Comparison of ENCODE assay signal across 12 cellular contexts in the genomic region with DNA sequence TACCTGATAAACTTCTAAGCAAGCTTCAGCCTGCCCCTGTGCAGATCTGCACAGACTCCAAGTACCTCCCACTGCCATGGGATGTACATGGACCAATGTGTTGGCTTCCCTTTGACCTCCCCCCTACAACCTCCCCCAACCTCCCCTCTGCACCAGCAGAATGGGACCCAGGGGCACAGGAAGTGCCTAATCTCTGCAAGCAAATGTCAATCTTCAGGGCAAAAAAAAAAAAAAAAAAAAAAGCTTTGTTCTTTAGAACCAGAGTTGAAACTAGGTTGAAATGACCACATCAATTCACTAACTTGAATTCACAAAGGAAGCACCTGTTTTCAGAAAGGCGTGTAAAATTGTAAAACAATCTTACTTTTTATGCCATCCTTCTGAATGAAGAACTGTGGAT. TPM values are rescaled to one million over a fixed set of nuclear protein-coding genes. Genes with fewer than 3 reads are reported as not detected.
DNase-seq lines count a peak whose midpoint lies in the region; ATAC-seq and TF ChIP-seq lines count a peak whose summit lies in the region.
"Had no signal": no experiment of that assay in that cellular context is flagged by ENCODE, and none has a peak within 500 bp of the region (broad histone marks: within the 10 kb centered on the region; RNA-seq: fewer than 3 reads in every experiment).

No MANE protein-coding gene starts in this region.

- no peaks in the 10 kb centered on the region for H3K36me3 Mint-ChIP-seq in CD8-positive, alpha-beta memory T cell
- no peaks in the 10 kb centered on the region for H3K36me3 Mint-ChIP-seq in activated T-helper 2 cell treated with anti-CD3 and anti-CD28 coated beads, Interferon-gamma antibody, Interleukin-2, Interleukin-4, amounts not matched to agents 10 μg/mL and 5 μg/mL and 100 μg/mL, durations not matched to agents 14 hours and 24 hours and 36 hours (ENCODE audit: low read depth)
- H3K36me3 Mint-ChIP-seq: natural killer cell treated with Interleukin-12 subunit alpha and Interleukin-12 subunit beta and Interleukin-15 and Interleukin-18, amount 100 ng/mL, for 72 hours had no signal

- WGBS in esophagus muscularis mucosa: 67% methylated on average over 1 of the region's 1 CpG

- CTCF ChIA-PET in CD8-positive, alpha-beta memory T cell (lab: Charles Lee): no interaction called here

- no peaks in the 10 kb centered on the region for H3K79me2 ChIP-seq in KMS-11 (ENCODE audit: insufficient read depth, low read depth)

- peaks cover 0 to 2% (median 0%) of the 10 kb centered on the region in 5 donors for H3K9me3 Mint-ChIP-seq in CD8-positive, alpha-beta memory T cell
- no peaks in the 10 kb centered on the region for H3K9me3 Mint-ChIP-seq in activated T-helper 2 cell treated with anti-CD3 and anti-CD28 coated beads, Interferon-gamma antibody, Interleukin-2, Interleukin-4, amounts not matched to agents 10 μg/mL and 5 μg/mL and 100 μg/mL, durations not matched to agents 14 hours and 24 hours and 36 hours
- H3K9me3 Mint-ChIP-seq: natural killer cell treated with Interleukin-12 subunit alpha and Interleukin-12 subunit beta and Interleukin-15 and Interleukin-18, amount 100 ng/mL, for 72 hours had no signal

- no peaks in the 10 kb centered on the region for H3K36me3 ChIP-seq in CD8-positive, alpha-beta memory T cell (ENCODE audit: insufficient read depth, low read length)
- H3K36me3 ChIP-seq in KMS-11 (ENCODE audit: insufficient read depth) (no peaks in the 10 kb centered on the region), esophagus muscularis mucosa (no peaks in the 10 kb centered on the region)
- H3K36me3 ChIP-seq: adrenal gland, MG63, tibial artery had no signal

- peak overlapping the region in 3 of 8 donors; percentile 17 to 67 (median 52) for H3K27ac Mint-ChIP-seq in CD8-positive, alpha-beta memory T cell
- no peak overlapping the region for H3K27ac Mint-ChIP-seq in activated T-helper 2 cell treated with anti-CD3 and anti-CD28 coated beads, Interferon-gamma antibody, Interleukin-2, Interleukin-4, amounts not matched to agents 10 μg/mL and 5 μg/mL and 100 μg/mL, durations not matched to agents 14 hours and 24 hours and 36 hours
- H3K27ac Mint-ChIP-seq: natural killer cell treated with Interleukin-12 subunit alpha and Interleukin-12 subunit beta and Interleukin-15 and Interleukin-18, amount 100 ng/mL, for 72 hours had no signal

- no peak overlapping the region for H2AFZ ChIP-seq in KMS-11 (ENCODE audit: low read depth)

- H3K4me3 ChIP-seq in CD8-positive, alpha-beta memory T cell (ENCODE audit: low read length): no peak overlapping the region
- H3K4me3 ChIP-seq in KMS-11 (IDR thresholded peaks at IDR 0.05; ENCODE audit: insufficient read depth, low read depth, low read length) (no peak overlapping the region), esophagus muscularis mucosa (no peak overlapping the region)
- H3K4me3 ChIP-seq: adrenal gland, MG63, tibial artery had no signal

- POLR2A ChIA-PET in CD8-positive, alpha-beta memory T cell (lab: Charles Lee): interaction anchor here (0.6 to 0.7 kb wide), 2 partner anchors 58 to 115 kb away, joined by 3 to 16 read pairs; no protein-coding TSS in a partner anchor

- H3K4me1 Mint-ChIP-seq in CD8-positive, alpha-beta memory T cell: peaks cover 24 to 31% (median 29%) of the 10 kb centered on the region in 3 donors
- peaks cover 34% of the 10 kb centered on the region for H3K4me1 Mint-ChIP-seq in activated T-helper 2 cell treated with anti-CD3 and anti-CD28 coated beads, Interferon-gamma antibody, Interleukin-2, Interleukin-4, amounts not matched to agents 10 μg/mL and 5 μg/mL and 100 μg/mL, durations not matched to agents 14 hours and 24 hours and 36 hours (ENCODE audit: low read depth)

- H3K4me2 ChIP-seq in KMS-11: peak overlapping the region; percentile 43

- no peaks in the 10 kb centered on the region for H3K9me3 ChIP-seq in CD8-positive, alpha-beta memory T cell (ENCODE audit: low read length)
- no peaks in the 10 kb centered on the region for H3K9me3 ChIP-seq in esophagus muscularis mucosa
- H3K9me3 ChIP-seq: adrenal gland, MG63, tibial artery had no signal

- intact Hi-C loops in activated T-helper 2 cell treated with anti-CD3 and anti-CD28 coated beads, Interferon-gamma antibody, Interleukin-2, Interleukin-4, amounts not matched to agents 10 μg/mL and 5 μg/mL and 100 μg/mL, durations not matched to agents 14 hours and 24 hours and 36 hours (cut with micrococcal nuclease): loop anchor here (2.0 kb wide), 1 partner anchor 43 kb away; no protein-coding TSS in a partner anchor
- intact Hi-C loops in esophagus muscularis mucosa (cut with DNase I): no loop called here

- TF ChIP-seq CTCF in KMS-11 (conservative IDR thresholded peaks at IDR 0.05; ENCODE audit: low read depth, low read length) (no peak), esophagus muscularis mucosa (IDR thresholded peaks at IDR 0.05) (no peak)

- no peak for TF ChIP-seq POLR2A in esophagus muscularis mucosa (IDR thresholded peaks at IDR 0.05; ENCODE audit: low read depth)

- no peak overlapping the region for H3K27ac ChIP-seq in CD8-positive, alpha-beta memory T cell (ENCODE audit: low read depth, low read length)
- H3K27ac ChIP-seq in KMS-11 (peak overlapping the region; percentile 70), esophagus muscularis mucosa (replicated peaks in 1 of 4) (no peak overlapping the region)
- H3K27ac ChIP-seq: adrenal gland, HL-60, tibial artery had no signal

- H4K20me1 ChIP-seq in KMS-11 (ENCODE audit: insufficient read depth): no peaks in the 10 kb centered on the region

- TF ChIP-seq EP300 in esophagus muscularis mucosa (IDR thresholded peaks at IDR 0.05): no peak

- H3K4me3 Mint-ChIP-seq in CD8-positive, alpha-beta memory T cell: peak overlapping the region in 5 of 7 donors; percentile 30 to 57 (median 41)
- peak overlapping the region; percentile 8 for H3K4me3 Mint-ChIP-seq in activated T-helper 2 cell treated with anti-CD3 and anti-CD28 coated beads, Interferon-gamma antibody, Interleukin-2, Interleukin-4, amounts not matched to agents 10 μg/mL and 5 μg/mL and 100 μg/mL, durations not matched to agents 14 hours and 24 hours and 36 hours (ENCODE audit: low read depth)
- H3K4me3 Mint-ChIP-seq: natural killer cell treated with Interleukin-12 subunit alpha and Interleukin-12 subunit beta and Interleukin-15 and Interleukin-18, amount 100 ng/mL, for 72 hours had no signal

- H3K9ac ChIP-seq in KMS-11: peak overlapping the region; percentile 4; the same call in 1 of the 2 replicates

- no peak for ATAC-seq in HG03378 (IDR thresholded peaks at IDR 0.05; ENCODE audit: unreplicated experiment)
- ATAC-seq in GM18909 (IDR thresholded peaks at IDR 0.05; ENCODE audit: poor library complexity, unreplicated experiment): no peak
- ATAC-seq: natural killer cell treated with Interleukin-12 subunit alpha and Interleukin-12 subunit beta and Interleukin-15 and Interleukin-18, amount 100 ng/mL, for 72 hours had no signal

- DNase-seq in CD8-positive, alpha-beta memory T cell: peak in 2 of 5 donors; percentile 25 to 64
- DNase-seq in activated T-helper 2 cell treated with anti-CD3 and anti-CD28 coated beads, Interferon-gamma antibody, Interleukin-2, Interleukin-4, amounts not matched to agents 10 μg/mL and 5 μg/mL and 100 μg/mL, durations not matched to agents 14 hours and 24 hours and 36 hours (ENCODE audit: low spot score): peak; percentile 18
- DNase-seq in iPS-NIHi7 (ENCODE audit: extremely low spot score) (peak; percentile 20), esophagus muscularis mucosa (ENCODE audit: extremely low spot score) (no peak)
- DNase-seq: MG63 had no signal

- H3K27me3 Mint-ChIP-seq in CD8-positive, alpha-beta memory T cell: no peaks in the 10 kb centered on the region
- no peaks in the 10 kb centered on the region for H3K27me3 Mint-ChIP-seq in activated T-helper 2 cell treated with anti-CD3 and anti-CD28 coated beads, Interferon-gamma antibody, Interleukin-2, Interleukin-4, amounts not matched to agents 10 μg/mL and 5 μg/mL and 100 μg/mL, durations not matched to agents 14 hours and 24 hours and 36 hours (ENCODE audit: low read depth)
- H3K27me3 Mint-ChIP-seq: natural killer cell treated with Interleukin-12 subunit alpha and Interleukin-12 subunit beta and Interleukin-15 and Interleukin-18, amount 100 ng/mL, for 72 hours had no signal

- H3K4me1 ChIP-seq in CD8-positive, alpha-beta memory T cell (ENCODE audit: insufficient read depth, low read length): peaks cover 41% of the 10 kb centered on the region
- H3K4me1 ChIP-seq in KMS-11 (ENCODE audit: low read depth, poor library complexity, severe bottlenecking) (peaks cover 47% of the 10 kb centered on the region), esophagus muscularis mucosa (no peaks in the 10 kb centered on the region)
- H3K4me1 ChIP-seq: adrenal gland, tibial artery had no signal

- H3K27me3 ChIP-seq in CD8-positive, alpha-beta memory T cell (ENCODE audit: insufficient read depth, low read length, poor library complexity, severe bottlenecking): no peaks in the 10 kb centered on the region
- H3K27me3 ChIP-seq in KMS-11 (ENCODE audit: insufficient read depth, low read depth) (no peaks in the 10 kb centered on the region), esophagus muscularis mucosa (no peaks in the 10 kb centered on the region)
- H3K27me3 ChIP-seq: adrenal gland, MG63 had no signal

RNA-seq across cellular contexts. Expression of gene TIAM1, which starts 53.9 kb away (rescaled TPM):
- total RNA-seq in CD8-positive, alpha-beta memory T cell: 10 to 100 TPM; 37.3 to 37.4 TPM
- 6.3 TPM for polyA plus RNA-seq in CD8-positive, alpha-beta memory T cell
- 110 and 114 TPM in 2 replicates for total RNA-seq in activated T-helper 2 cell treated with anti-CD3 and anti-CD28 coated beads, Interferon-gamma antibody, Interleukin-2, Interleukin-4, amounts not matched to agents 10 μg/mL and 5 μg/mL and 100 μg/mL, durations not matched to agents 14 hours and 24 hours and 36 hours
- 10 to 100 TPM in 1 of 4 donors, 1 to 10 TPM in 3; 5.4 to 10.6 (median 6.0) TPM for total RNA-seq in esophagus muscularis mucosa
